In the genomic region with DNA sequence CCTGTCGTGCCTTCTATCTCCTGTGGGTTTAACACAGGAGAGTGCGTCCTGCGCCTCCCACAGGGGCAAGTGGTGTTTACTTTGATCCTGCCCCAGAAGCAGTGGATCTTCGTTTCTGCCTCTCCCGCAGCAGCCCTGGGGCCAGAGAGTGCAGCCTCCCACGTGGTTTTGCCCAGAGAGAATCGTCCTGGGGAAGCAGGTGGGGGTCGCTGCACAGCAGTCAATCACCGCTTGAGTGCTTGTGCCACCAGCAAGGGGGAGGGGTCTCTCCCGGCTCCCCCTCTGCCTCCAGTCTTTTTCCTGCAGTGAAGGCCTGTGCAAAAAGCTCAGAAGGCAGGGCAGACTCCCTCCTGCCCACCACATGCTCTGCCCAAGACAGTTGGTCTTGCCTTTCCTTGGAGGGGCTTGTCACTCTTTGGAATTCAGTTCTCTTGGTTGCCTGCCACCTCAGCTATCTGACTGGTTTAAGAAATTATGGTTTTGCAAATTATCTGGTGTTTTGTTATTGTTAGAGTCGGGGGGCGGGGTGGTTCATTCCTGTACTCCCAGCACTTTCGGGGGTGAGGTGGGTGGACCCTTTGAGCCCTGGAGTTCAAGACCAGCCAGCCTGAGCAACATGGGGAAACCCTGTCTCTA, we compare ENCODE assay signal across 8 cellular contexts. TPM values are rescaled to one million over a fixed set of nuclear protein-coding genes. Genes with fewer than 3 reads are reported as not detected.
DNase-seq lines count a peak whose midpoint lies in the region; ATAC-seq and TF ChIP-seq lines count a peak whose summit lies in the region.

No MANE protein-coding gene starts in this region.

- H3K4me3 ChIP-seq in HEK293 (ENCODE audit: low read depth, low read length) (no peak overlapping the region), iPS-20b (ENCODE audit: low read length) (peak overlapping the region; percentile 51; the same call in 1 of the 2 replicates)

- H3K9me3 ChIP-seq in HEK293 (ENCODE audit: control insufficient read depth, insufficient read depth, low read depth, low read length): no peaks in the 10 kb centered on the region
- H3K9me3 ChIP-seq in T-helper 17 cell (ENCODE audit: control insufficient read depth, low read length, poor library complexity, severe bottlenecking): no peaks in the 10 kb centered on the region
- H3K9me3 ChIP-seq in iPS-20b (ENCODE audit: insufficient read depth, low read depth, low read length): no peaks in the 10 kb centered on the region

- H3K27me3 ChIP-seq in iPS-20b (ENCODE audit: insufficient read depth, low read length): no peaks in the 10 kb centered on the region

- H3K27ac ChIP-seq in HEK293 (ENCODE audit: extremely low read depth, low read depth, low read length) (no peak overlapping the region), iPS-20b (ENCODE audit: low read length) (no peak overlapping the region)

- TF ChIP-seq CTCF in HEK293 (tag by site-specific recombination; IDR thresholded peaks at IDR 0.05): no peak

- H3K36me3 Mint-ChIP-seq in T-helper 17 cell (ENCODE audit: low read depth): no peaks in the 10 kb centered on the region

- CTCF ChIA-PET in HEK293 (lab: Yijun Ruan, JAX): interaction anchor here (0.5 to 13.4 kb wide), 32 partner anchors 8 to 1842 kb away, joined by 3 to 276 read pairs (median 4); partner anchors contain the start of gene PML

- H3K9ac ChIP-seq in iPS-20b (ENCODE audit: low read depth, low read length): peak overlapping the region; percentile 25; the same call in 1 of the 2 replicates

- H3K27ac Mint-ChIP-seq in T-helper 17 cell: peak overlapping the region; percentile 82

- POLR2A ChIA-PET in HEK293 (lab: Yijun Ruan, JAX): no interaction called here

- H3K4me1 ChIP-seq in HEK293 (ENCODE audit: control insufficient read depth, insufficient read depth, low read length): peaks cover 3% of the 10 kb centered on the region; the same call in 1 of the 2 replicates
- H3K4me1 ChIP-seq in iPS-20b (ENCODE audit: insufficient read depth, low read length): peaks cover 16% of the 10 kb centered on the region

- ATAC-seq in T-helper 17 cell: peak; percentile 56

- H3K4me1 Mint-ChIP-seq in T-helper 17 cell: peaks cover 21% of the 10 kb centered on the region

- no peaks in the 10 kb centered on the region for H3K27me3 Mint-ChIP-seq in T-helper 17 cell

- H3K36me3 ChIP-seq in HEK293 (ENCODE audit: control insufficient read depth in 2 of 2, insufficient read depth in 1 of 2, low read length in 2 of 2) (no peaks in the 10 kb centered on the region), iPS-20b (ENCODE audit: insufficient read depth, low read depth, low read length) (no peaks in the 10 kb centered on the region)

- DNase-seq in COLO829 (ENCODE audit: low spot score): peak; percentile 27
- no peak for DNase-seq in T-helper 17 cell
- peak; percentile 33 for DNase-seq in stimulated activated CD8-positive, alpha-beta memory T cell treated with anti-CD3 and anti-CD28 coated beads, Interleukin-7, amount 100 ng/mL, for 24 hours (ENCODE audit: low read depth)
- no peak for DNase-seq in hippocampal formation (lab: John Stamatoyannopoulos, UW)
- DNase-seq in HCEC 1CT: no peak
- DNase-seq in GOT3 (lab: John Stamatoyannopoulos, UW): no peak

- peak overlapping the region; percentile 89 for H3K4me3 Mint-ChIP-seq in T-helper 17 cell

TF ChIP-seq in HEK293, 187 proteins besides CTCF, POLR2A, EP300 and RAD21:
- TF ChIP-seq ZIC2 (tag by site-specific recombination; IDR thresholded peaks at IDR 0.05) (peak; percentile 97), EGR2 (tag by site-specific recombination; IDR thresholded peaks at IDR 0.05; ENCODE audit: low read depth) (0 out of 2 replicates have a peak, but pooled peaks have one; percentile 3), ZFHX2 (tag by site-specific recombination; conservative IDR thresholded peaks at IDR 0.05) (peak; percentile 31; the same call in 1 of the 2 replicates), OSR2 (tag by site-specific recombination; IDR thresholded peaks at IDR 0.05) (0 out of 2 replicates have a peak, but pooled peaks have one; percentile 38), KLF1 (tag by site-specific recombination; IDR thresholded peaks at IDR 0.05) (no peak), ZNF366 (tag by site-specific recombination; conservative IDR thresholded peaks at IDR 0.05) (no peak), GLIS1 (tag by site-specific recombination; IDR thresholded peaks at IDR 0.05) (peak; percentile 100), GLIS2 (tag by site-specific recombination; IDR thresholded peaks at IDR 0.05) (peak; percentile 33; the same call in 1 of the 2 replicates), ZNF2 (tag by site-specific recombination; IDR thresholded peaks at IDR 0.05) (0 out of 2 replicates have a peak, but pooled peaks have one; percentile 4), ZNF610 (tag by site-specific recombination; IDR thresholded peaks at IDR 0.05; ENCODE audit: borderline replicate concordance) (no peak), ZBTB17 (tag by site-specific recombination; IDR thresholded peaks at IDR 0.05) (peak; percentile 87)

RNA-seq across cellular contexts. Expression of gene STOML1, which starts 26.9 kb away (rescaled TPM):
- total RNA-seq in T-helper 17 cell: 1 to 10 TPM; 3.7 to 5.6 TPM

RNA-seq across cellular contexts. Expression of gene PML, which starts 29.3 kb away (rescaled TPM):
- total RNA-seq in T-helper 17 cell: 10 to 100 TPM; 47.6 to 52.6 TPM

RNA-seq across cellular contexts. Expression of gene LOXL1, which starts 39.0 kb away (rescaled TPM):
- 1 to 10 TPM; 2.9 to 8.4 TPM for total RNA-seq in T-helper 17 cell

Comparison
In these comparisons a context has a peak if more than half of its experiments do, and no peak if none do; other contexts are left out.
1. DNase-seq: peak in COLO829 (single experiment) and stimulated activated CD8-positive, alpha-beta memory T cell treated with anti-CD3 and anti-CD28 coated beads, Interleukin-7, amount 100 ng/mL, for 24 hours (single experiment); none in T-helper 17 cell (0 of 3), hippocampal formation (0 of 2), HCEC 1CT (single experiment) and GOT3 (single experiment).